In genomic region chr7:25860206-25860881, GRCh38 we compare ENCODE assay signal across 12 cellular contexts.
A peak's percentile ranks its signal among the peaks of the same experiment; 100 is the strongest.
DNase-seq lines count a peak whose midpoint lies in the region; ATAC-seq, FAIRE-seq and TF ChIP-seq lines count a peak whose summit lies in the region.
"Had no signal": no experiment of that assay in that cellular context is flagged by ENCODE, and none has a peak within 500 bp of the region (broad histone marks: within the 10 kb centered on the region; RNA-seq: fewer than 3 reads in every experiment).

No MANE protein-coding gene starts in this region.

- H3K4me1 ChIP-seq in HAP-1 (peaks cover 34% of the 10 kb centered on the region), keratinocyte (ENCODE audit: control insufficient read depth, extremely low read depth, insufficient read depth, low read length) (peaks cover 26% of the 10 kb centered on the region)

- intact Hi-C loops in activated CD4-positive, alpha-beta memory T cell treated with anti-CD3 and anti-CD28 coated beads for 36 hours (cut with micrococcal nuclease) = loop anchor here (5.0 kb wide), 3 partner anchors 1237 to 1327 kb away; partner anchors contain the start of genes HOXA1 and HOXA11

- no peaks in the 10 kb centered on the region for H4K20me1 ChIP-seq in keratinocyte (ENCODE audit: control insufficient read depth, extremely low read depth, insufficient read depth, low read length)

- H3K27ac ChIP-seq in keratinocyte (ENCODE audit: control insufficient read depth, insufficient read depth, low read length) (peak overlapping the region; percentile 55), substantia nigra (ENCODE audit: low read depth, low read length, poor library complexity, severe bottlenecking) (no peak overlapping the region)
- H3K27ac ChIP-seq: SK-N-MC, upper lobe of left lung had no signal

- FAIRE-seq in keratinocyte (lab: Jason Lieb, UNC) = no peak

- peaks cover 13% of the 10 kb centered on the region for H3K36me3 Mint-ChIP-seq in activated CD4-positive, alpha-beta memory T cell treated with anti-CD3 and anti-CD28 coated beads for 36 hours

- no peak overlapping the region for H3K27ac Mint-ChIP-seq in activated CD4-positive, alpha-beta memory T cell treated with anti-CD3 and anti-CD28 coated beads for 36 hours

- POLR2A ChIA-PET in activated CD4-positive, alpha-beta memory T cell treated with anti-CD3 and anti-CD28 coated beads for 36 hours (lab: Charles Lee) = no interaction called here

- H3K27me3 ChIP-seq in HAP-1 (ENCODE audit: low read depth) (peaks cover 13% of the 10 kb centered on the region), keratinocyte (ENCODE audit: control insufficient read depth, extremely low read depth, insufficient read depth, low read length) (peaks cover 3% of the 10 kb centered on the region)

- no peaks in the 10 kb centered on the region for H3K9me3 ChIP-seq in HAP-1
- no peaks in the 10 kb centered on the region for H3K9me3 ChIP-seq in keratinocyte (ENCODE audit: control insufficient read depth, low read depth, low read length)

- peaks cover 60% of the 10 kb centered on the region for H3K27me3 Mint-ChIP-seq in activated CD4-positive, alpha-beta memory T cell treated with anti-CD3 and anti-CD28 coated beads for 36 hours

- CTCF ChIA-PET in activated CD4-positive, alpha-beta memory T cell treated with anti-CD3 and anti-CD28 coated beads for 36 hours (lab: Charles Lee) = no interaction called here

- peak overlapping the region; percentile 43 for H3K9ac ChIP-seq in keratinocyte (ENCODE audit: control insufficient read depth, extremely low read depth, insufficient read depth, low read length)

- H3K36me3 ChIP-seq in HAP-1 (replicated peaks) (no peaks in the 10 kb centered on the region), keratinocyte (ENCODE audit: control insufficient read depth in 2 of 2, extremely low read depth in 1 of 2, insufficient read depth in 2 of 2, low read length in 2 of 2) (no peaks in the 10 kb centered on the region)
- H3K36me3 ChIP-seq: upper lobe of left lung had no signal

- TF ChIP-seq CTCF in keratinocyte (optimal IDR thresholded peaks at IDR 0.05 in 1 of 3, IDR thresholded peaks at IDR 0.05 in 1 of 3, conservative IDR thresholded peaks at IDR 0.05 in 1 of 3; ENCODE audit: extremely low read depth in 1 of 3, insufficient read depth in 2 of 3, low read length in 3 of 3) = no peak

- ATAC-seq in HG03135 (IDR thresholded peaks at IDR 0.05; ENCODE audit: unreplicated experiment) (no peak), GM21360 (IDR thresholded peaks at IDR 0.05; ENCODE audit: unreplicated experiment) (no peak)

- no peaks in the 10 kb centered on the region for H3K9me1 ChIP-seq in keratinocyte (ENCODE audit: control insufficient read depth, extremely low read depth, insufficient read depth, low read length)

- H3K9me3 Mint-ChIP-seq in activated CD4-positive, alpha-beta memory T cell treated with anti-CD3 and anti-CD28 coated beads for 36 hours = peaks cover 6% of the 10 kb centered on the region

- H2AFZ ChIP-seq in keratinocyte (ENCODE audit: control insufficient read depth, low read length) = peak overlapping the region; percentile 54

- peak overlapping the region; percentile 5 for H3K4me3 Mint-ChIP-seq in activated CD4-positive, alpha-beta memory T cell treated with anti-CD3 and anti-CD28 coated beads for 36 hours

- in situ Hi-C loops in HAP-1 (cut with MboI; ENCODE audit: low sequenced_read_pairs) = no loop called here

- peak; percentile 52 for DNase-seq in DMS153 (lab: John Stamatoyannopoulos, UW)
- peak in 1 of 2 experiments; percentile 47 for DNase-seq in HAP-1 (ENCODE audit: low spot score in 2 of 2)
- no peak for DNase-seq in activated CD4-positive, alpha-beta memory T cell treated with anti-CD3 and anti-CD28 coated beads for 36 hours
- DNase-seq in keratinocyte (ENCODE audit: low read depth, low spot score) = no peak
- no peak for DNase-seq in superior temporal gyrus (ENCODE audit: extremely low spot score)
- no peak for DNase-seq in substantia nigra (lab: John Stamatoyannopoulos, UW)
- DNase-seq: dermis blood vessel endothelial cell, NCI-H1694 treated with DMSO at 0.1 percent for 48 hours had no signal

- H3K4me3 ChIP-seq in HAP-1 (peak overlapping the region; percentile 5; the same call in 1 of the 2 replicates), keratinocyte (ENCODE audit: control insufficient read depth in 2 of 3, extremely low read depth in 1 of 3, insufficient read depth in 2 of 3, low read depth in 1 of 3, low read length in 3 of 3) (peak overlapping the region in 2 of 3 experiments; percentile 48 to 60)
- H3K4me3 ChIP-seq: upper lobe of left lung had no signal

- dilution Hi-C loops in keratinocyte (cut with MboI; ENCODE audit: extremely low pct_ligation_motif_present, low sequenced_read_pairs) = no loop called here

- H3K4me1 Mint-ChIP-seq in activated CD4-positive, alpha-beta memory T cell treated with anti-CD3 and anti-CD28 coated beads for 36 hours (ENCODE audit: low read depth) = peaks cover 22% of the 10 kb centered on the region

- no peaks in the 10 kb centered on the region for H3K79me2 ChIP-seq in keratinocyte (ENCODE audit: control insufficient read depth, insufficient read depth, low read length)

- H3K4me2 ChIP-seq in keratinocyte (ENCODE audit: control insufficient read depth, extremely low read depth, insufficient read depth, low read depth, low read length) = peak overlapping the region; percentile 62
